In the genomic region with DNA sequence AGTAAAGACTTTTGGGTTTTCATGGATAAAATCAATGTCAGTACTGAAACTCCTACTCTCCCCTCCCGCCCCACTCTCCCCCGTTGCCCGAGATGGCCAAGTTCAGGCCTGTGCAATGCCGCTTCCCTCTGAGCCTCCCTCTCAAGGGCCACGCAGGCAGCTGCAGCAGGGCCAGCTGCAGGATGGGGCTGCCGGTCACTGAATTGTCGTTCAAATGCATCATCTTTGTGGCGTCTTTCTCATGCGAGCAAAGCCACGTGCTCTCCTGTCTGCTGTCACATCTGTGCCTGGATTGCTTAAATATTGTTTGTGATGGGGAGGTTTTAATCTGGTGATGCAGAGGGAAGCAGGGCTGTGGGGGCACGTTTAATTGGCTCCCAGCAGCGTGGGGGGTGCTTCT, we compare ENCODE assay signal across 1 cellular context.
TF ChIP-seq lines count a peak whose summit lies in the region.

No MANE protein-coding gene starts in this region.

TF ChIP-seq in GM23338, 12 proteins besides CTCF, POLR2A, EP300 and RAD21 (continued from another document):
- TF ChIP-seq, protein P1, sequence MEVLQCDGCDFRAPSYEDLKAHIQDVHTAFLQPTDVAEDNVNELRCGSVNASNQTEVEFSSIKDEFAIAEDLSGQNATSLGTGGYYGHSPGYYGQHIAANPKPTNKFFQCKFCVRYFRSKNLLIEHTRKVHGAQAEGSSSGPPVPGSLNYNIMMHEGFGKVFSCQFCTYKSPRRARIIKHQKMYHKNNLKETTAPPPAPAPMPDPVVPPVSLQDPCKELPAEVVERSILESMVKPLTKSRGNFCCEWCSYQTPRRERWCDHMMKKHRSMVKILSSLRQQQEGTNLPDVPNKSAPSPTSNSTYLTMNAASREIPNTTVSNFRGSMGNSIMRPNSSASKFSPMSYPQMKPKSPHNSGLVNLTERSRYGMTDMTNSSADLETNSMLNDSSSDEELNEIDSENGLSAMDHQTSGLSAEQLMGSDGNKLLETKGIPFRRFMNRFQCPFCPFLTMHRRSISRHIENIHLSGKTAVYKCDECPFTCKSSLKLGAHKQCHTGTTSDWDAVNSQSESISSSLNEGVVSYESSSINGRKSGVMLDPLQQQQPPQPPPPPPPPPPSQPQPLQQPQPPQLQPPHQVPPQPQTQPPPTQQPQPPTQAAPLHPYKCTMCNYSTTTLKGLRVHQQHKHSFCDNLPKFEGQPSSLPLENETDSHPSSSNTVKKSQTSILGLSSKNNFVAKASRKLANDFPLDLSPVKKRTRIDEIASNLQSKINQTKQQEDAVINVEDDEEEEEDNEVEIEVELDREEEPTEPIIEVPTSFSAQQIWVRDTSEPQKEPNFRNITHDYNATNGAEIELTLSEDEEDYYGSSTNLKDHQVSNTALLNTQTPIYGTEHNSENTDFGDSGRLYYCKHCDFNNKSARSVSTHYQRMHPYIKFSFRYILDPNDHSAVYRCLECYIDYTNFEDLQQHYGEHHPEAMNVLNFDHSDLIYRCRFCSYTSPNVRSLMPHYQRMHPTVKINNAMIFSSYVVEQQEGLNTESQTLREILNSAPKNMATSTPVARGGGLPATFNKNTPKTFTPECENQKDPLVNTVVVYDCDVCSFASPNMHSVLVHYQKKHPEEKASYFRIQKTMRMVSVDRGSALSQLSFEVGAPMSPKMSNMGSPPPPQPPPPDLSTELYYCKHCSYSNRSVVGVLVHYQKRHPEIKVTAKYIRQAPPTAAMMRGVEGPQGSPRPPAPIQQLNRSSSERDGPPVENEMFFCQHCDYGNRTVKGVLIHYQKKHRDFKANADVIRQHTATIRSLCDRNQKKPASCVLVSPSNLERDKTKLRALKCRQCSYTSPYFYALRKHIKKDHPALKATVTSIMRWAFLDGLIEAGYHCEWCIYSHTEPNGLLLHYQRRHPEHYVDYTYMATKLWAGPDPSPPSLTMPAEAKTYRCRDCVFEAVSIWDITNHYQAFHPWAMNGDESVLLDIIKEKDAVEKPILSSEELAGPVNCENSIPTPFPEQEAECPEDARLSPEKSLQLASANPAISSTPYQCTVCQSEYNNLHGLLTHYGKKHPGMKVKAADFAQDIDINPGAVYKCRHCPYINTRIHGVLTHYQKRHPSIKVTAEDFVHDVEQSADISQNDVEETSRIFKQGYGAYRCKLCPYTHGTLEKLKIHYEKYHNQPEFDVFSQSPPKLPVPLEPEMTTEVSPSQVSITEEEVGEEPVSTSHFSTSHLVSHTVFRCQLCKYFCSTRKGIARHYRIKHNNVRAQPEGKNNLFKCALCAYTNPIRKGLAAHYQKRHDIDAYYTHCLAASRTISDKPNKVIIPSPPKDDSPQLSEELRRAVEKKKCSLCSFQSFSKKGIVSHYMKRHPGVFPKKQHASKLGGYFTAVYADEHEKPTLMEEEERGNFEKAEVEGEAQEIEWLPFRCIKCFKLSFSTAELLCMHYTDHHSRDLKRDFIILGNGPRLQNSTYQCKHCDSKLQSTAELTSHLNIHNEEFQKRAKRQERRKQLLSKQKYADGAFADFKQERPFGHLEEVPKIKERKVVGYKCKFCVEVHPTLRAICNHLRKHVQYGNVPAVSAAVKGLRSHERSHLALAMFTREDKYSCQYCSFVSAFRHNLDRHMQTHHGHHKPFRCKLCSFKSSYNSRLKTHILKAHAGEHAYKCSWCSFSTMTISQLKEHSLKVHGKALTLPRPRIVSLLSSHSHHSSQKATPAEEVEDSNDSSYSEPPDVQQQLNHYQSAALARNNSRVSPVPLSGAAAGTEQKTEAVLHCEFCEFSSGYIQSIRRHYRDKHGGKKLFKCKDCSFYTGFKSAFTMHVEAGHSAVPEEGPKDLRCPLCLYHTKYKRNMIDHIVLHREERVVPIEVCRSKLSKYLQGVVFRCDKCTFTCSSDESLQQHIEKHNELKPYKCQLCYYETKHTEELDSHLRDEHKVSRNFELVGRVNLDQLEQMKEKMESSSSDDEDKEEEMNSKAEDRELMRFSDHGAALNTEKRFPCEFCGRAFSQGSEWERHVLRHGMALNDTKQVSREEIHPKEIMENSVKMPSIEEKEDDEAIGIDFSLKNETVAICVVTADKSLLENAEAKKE (CRISPR knock-in tag; IDR thresholded peaks at IDR 0.05), result no peak
